19 cellular contexts compared by ENCODE assay signal in the genomic region with DNA sequence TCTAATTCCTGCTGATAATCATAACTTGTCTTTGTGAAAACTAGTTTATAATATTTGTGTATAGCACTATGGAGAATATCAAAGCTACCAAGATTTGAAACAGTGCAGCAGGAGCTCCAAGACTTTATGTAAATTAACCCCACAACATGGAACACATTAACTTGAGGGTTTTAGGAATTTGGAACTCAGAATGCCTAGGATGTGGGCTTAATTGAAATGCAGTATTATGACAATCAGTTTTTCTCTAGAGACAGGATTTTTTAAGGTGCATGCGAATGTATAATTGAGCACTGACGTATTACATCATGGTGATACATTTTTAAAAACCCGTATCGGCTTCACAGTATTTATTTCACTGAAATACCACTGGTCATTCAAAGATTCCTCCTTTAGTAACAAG.
"Had no signal": no experiment of that assay in that cellular context is flagged by ENCODE, and none has a peak within 500 bp of the region (broad histone marks: within the 10 kb centered on the region; RNA-seq: fewer than 3 reads in every experiment).

No MANE protein-coding gene starts in this region.

- H3K9me3 ChIP-seq: left lung, lower lobe of right lung had no signal

- H3K27ac Mint-ChIP-seq: immature natural killer cell, memory B cell, mesothelial cell of epicardium, natural killer cell had no signal

- H3K36me3 ChIP-seq: left lung, lower lobe of right lung had no signal

- H3K4me1 Mint-ChIP-seq: memory B cell, natural killer cell, neural crest cell had no signal

- H3K4me3 ChIP-seq: dorsolateral prefrontal cortex, left lung, lower lobe of right lung had no signal

- H3K27me3 ChIP-seq: dorsolateral prefrontal cortex, foreskin keratinocyte, left lung had no signal

- DNase-seq: cortex of kidney; dorsolateral prefrontal cortex; effector CD8-positive, alpha-beta T cell; foreskin keratinocyte; immature natural killer cell; left lung; lower lobe of right lung; natural killer cell; right cardiac atrium; small intestine; stimulated activated CD4-positive, alpha-beta T cell treated with anti-CD3 and anti-CD28 coated beads, Interleukin-12 subunit alpha, Interleukin-12 subunit beta, amount 100 ng/mL, for 4 hours; stimulated activated CD4-positive, alpha-beta T cell treated with anti-CD3 and anti-CD28 coated beads, Interleukin-2, amount 100 ng/mL, for 48 hours; stimulated activated naive CD4-positive, alpha-beta T cell treated with Interleukin-2 at 50 U/mL for 16 hours; trophoblast cell had no signal

- H3K27me3 Mint-ChIP-seq: memory B cell had no signal

- H3K4me3 Mint-ChIP-seq: immature natural killer cell, memory B cell, mesothelial cell of epicardium, natural killer cell, neural crest cell had no signal

- H3K36me3 Mint-ChIP-seq: immature natural killer cell, memory B cell, mesothelial cell of epicardium, natural killer cell had no signal

- H3K4me1 ChIP-seq: left lung, lower lobe of right lung had no signal

- FAIRE-seq: keratinocyte, small intestine had no signal

- H3K27ac ChIP-seq: dorsolateral prefrontal cortex, foreskin keratinocyte, left lung, lower lobe of right lung had no signal

- H3K9me3 Mint-ChIP-seq: mesothelial cell of epicardium, neural crest cell had no signal

- ATAC-seq: esophagus mucosa, foreskin keratinocyte, left lung, lower lobe of right lung, natural killer cell, right cardiac atrium had no signal
